ENCODE assay signal across 32 cellular contexts in genomic region chr21:22056904-22057303, GRCh38.
"Had no signal": no experiment of that assay in that cellular context is flagged by ENCODE, and none has a peak within 500 bp of the region (broad histone marks: within the 10 kb centered on the region; RNA-seq: fewer than 3 reads in every experiment).

No MANE protein-coding gene starts in this region.

- H3K9ac ChIP-seq: KMS-11 had no signal

- H2AFZ ChIP-seq: PC-9 had no signal

- H3K4me2 ChIP-seq: KMS-11, PC-9 had no signal

- ATAC-seq: activated CD8-positive, alpha-beta T cell treated with anti-CD3 and anti-CD28 coated beads for 36 hours; activated T-cell treated with anti-CD3 and anti-CD28 coated beads, Interleukin-2, amount 50 U/mL, for 72 hours; activated T-helper 17 cell treated with anti-CD3 and anti-CD28 coated beads, Interleukin-2, amount 50 U/mL, for 72 hours; Right ventricle myocardium inferior had no signal

- H3K4me3 ChIP-seq: PC-9 had no signal

- DNase-seq: activated CD4-positive, alpha-beta T cell treated with anti-CD3 and anti-CD28 coated beads for 1 hour; activated CD4-positive, alpha-beta T cell treated with anti-CD3 and anti-CD28 coated beads, Interleukin-2, amount 10 ng/mL, durations not matched to agents 24 days and 14 days; activated CD4-positive, alpha-beta T cell treated with anti-CD3 and anti-CD28 coated beads, Interleukin-2, amount 50 U/mL, for 4 hours; activated CD4-positive, CD25-positive, alpha-beta regulatory T cell; activated CD8-positive, alpha-beta T cell treated with anti-CD3 and anti-CD28 coated beads for 36 hours; activated effector memory CD4-positive, alpha-beta T cell treated with anti-CD3 and anti-CD28 coated beads, Interleukin-2, amount 50 U/mL, for 16 hours; activated naive CD4-positive, alpha-beta T cell; activated naive CD4-positive, alpha-beta T cell treated with anti-CD3 and anti-CD28 coated beads, Interleukin-2, amount 50 U/mL, for 16 hours; activated naive CD8-positive, alpha-beta T cell treated with anti-CD3 and anti-CD28 coated beads for 36 hours; activated T-cell treated with anti-CD3 and anti-CD28 coated beads, Interleukin-2, amount 50 U/mL, for 1 hour; activated T-cell treated with anti-CD3 and anti-CD28 coated beads, Interleukin-2, amount 50 U/mL, for 72 hours; amniotic stem cell; aorta; brain microvascular endothelial cell; central memory CD4-positive, alpha-beta T cell; NCI-H1105; NCI-H1417 treated with DMSO at 0.1 percent for 48 hours; NCI-H187 treated with DMSO at 0.1 percent for 48 hours; NCI-H2081 treated with DMSO at 0.1 percent for 48 hours; NCI-H226; NCI-H446 treated with DMSO at 0.1 percent for 48 hours; NCI-H524; NK-92 treated with Interleukin-12 subunit alpha and Interleukin-12 subunit beta, amount 100 ng/mL, for 24 hours; PC-9; SIG-M5; T1000; WERI-Rb-1 had no signal

- H3K27ac ChIP-seq: brain microvascular endothelial cell, KMS-11, PC-9, RWPE1, WERI-Rb-1 had no signal

- H3K27me3 ChIP-seq: brain microvascular endothelial cell had no signal

- H3K36me3 ChIP-seq: brain microvascular endothelial cell, WERI-Rb-1 had no signal

- FAIRE-seq: RCC 7860 had no signal
